Comparison of ENCODE assay signal across 8 cellular contexts in genomic region chr20:23245553-23246128, GRCh38.
DNase-seq lines count a peak whose midpoint lies in the region; ATAC-seq and TF ChIP-seq lines count a peak whose summit lies in the region.

No MANE protein-coding gene starts in this region.

- DNase-seq in stimulated activated CD4-positive, alpha-beta T cell treated with anti-CD3 and anti-CD28 coated beads, Interleukin-15, amount 100 ng/mL, for 24 hours = peak; percentile 37
- no peak for DNase-seq in stimulated activated CD4-positive, alpha-beta T cell treated with anti-CD3 and anti-CD28 coated beads, Interleukin-4, amount 100 ng/mL, for 1 hour
- peak; percentile 11 for DNase-seq in NCI-H146 treated with DMSO at 0.1 percent for 48 hours (lab: John Stamatoyannopoulos, UW; ENCODE audit: unreplicated experiment)
- no peak for DNase-seq in astrocyte of the cerebellum (ENCODE audit: low read depth)
- DNase-seq in iPS-NIHi7 (ENCODE audit: extremely low spot score) = peak; percentile 83
- DNase-seq in substantia nigra (lab: John Stamatoyannopoulos, UW) = peak in 25 of 49 donors; percentile 5 to 51 (median 20)
- DNase-seq in activated gamma-delta T cell (lab: John Stamatoyannopoulos, UW) = no peak

- H3K27ac ChIP-seq in substantia nigra (ENCODE audit: low read depth, low read length, poor library complexity, severe bottlenecking) = no peak overlapping the region

- in situ Hi-C loops in astrocyte of the cerebellum (cut with HindIII; ENCODE audit: low sequenced_read_pairs) = no loop called here

- peak; percentile 72 for TF ChIP-seq CTCF in astrocyte of the cerebellum (IDR thresholded peaks at IDR 0.05; ENCODE audit: low read depth, low read length, missing control alignments)

- H3K4me3 ChIP-seq in astrocyte of the cerebellum (ENCODE audit: low read depth, low read length) = no peak overlapping the region

- peak; percentile 79 for ATAC-seq in HG02588 (IDR thresholded peaks at IDR 0.05; ENCODE audit: unreplicated experiment)

Comparison
In these comparisons a context has a peak if more than half of its experiments do, and no peak if none do; other contexts are left out.
1. DNase-seq: peak in stimulated activated CD4-positive, alpha-beta T cell treated with anti-CD3 and anti-CD28 coated beads, Interleukin-15, amount 100 ng/mL, for 24 hours (single experiment), NCI-H146 treated with DMSO at 0.1 percent for 48 hours (single experiment), iPS-NIHi7 (single experiment) and substantia nigra (25 of 49); none in stimulated activated CD4-positive, alpha-beta T cell treated with anti-CD3 and anti-CD28 coated beads, Interleukin-4, amount 100 ng/mL, for 1 hour (single experiment), astrocyte of the cerebellum (single experiment) and activated gamma-delta T cell (single experiment).